In genomic region chr7:974820-975681, GRCh38 we compare ENCODE assay signal across 9 cellular contexts. TPM values are rescaled to one million over a fixed set of nuclear protein-coding genes. Genes with fewer than 3 reads are reported as not detected.
A peak's percentile ranks its signal among the peaks of the same experiment; 100 is the strongest.
DNase-seq lines count a peak whose midpoint lies in the region; ATAC-seq, FAIRE-seq and TF ChIP-seq lines count a peak whose summit lies in the region.
"Had no signal": no experiment of that assay in that cellular context is flagged by ENCODE, and none has a peak within 500 bp of the region (broad histone marks: within the 10 kb centered on the region; RNA-seq: fewer than 3 reads in every experiment).

TSS of gene COX19 (minus strand) at chr7:975549. CDS start at chr7:975509, 40 bp downstream.

- peak within 1 kb of the TSS; percentile 97 for H3K9ac ChIP-seq in HepG2 (ENCODE audit: insufficient read depth, low read depth, low read length)

- in situ Hi-C loops in HepG2 (cut with HindIII; ENCODE audit: extremely low pct_ligation_motif_present, low pct_unique_long_range_greater_than_20kb) = no loop called here

- TF ChIP-seq RAD21 in HepG2 (CRISPR knock-in tag; IDR thresholded peaks at IDR 0.05) = peak; percentile 44

- peaks cover 5% of the 10 kb centered on the region; the same call in 1 of the 2 replicates for H4K20me1 ChIP-seq in HepG2 (ENCODE audit: insufficient read depth, low read length)

- TF ChIP-seq POLR2A in GM19193 (IDR thresholded peaks at IDR 0.05; ENCODE audit: extremely low read depth, insufficient read depth, insufficient read length) (peak; percentile 79), HepG2 (IDR thresholded peaks at IDR 0.05; ENCODE audit: insufficient read depth in 1 of 2, low read depth in 2 of 2, low read length in 2 of 2) (peak in 1 of 2 experiments; percentile 79; a peak in 2 of 4 replicates)

- peak; percentile 79 for ATAC-seq in HG03432 (IDR thresholded peaks at IDR 0.05; ENCODE audit: unreplicated experiment)
- peak; percentile 44 for ATAC-seq in HepG2

- H3K27ac ChIP-seq in HepG2 (ENCODE audit: extremely low read length, insufficient read depth, low read length) = peak within 1 kb of the TSS; percentile 100

- H3K4me2 ChIP-seq in HepG2 (ENCODE audit: low read depth, low read length) = peak within 1 kb of the TSS; percentile 98

- H2AFZ ChIP-seq in HepG2 (ENCODE audit: low read length) = no peak within 1 kb of the TSS

- CTCF ChIA-PET in HepG2 (lab: Yijun Ruan, JAX; ENCODE audit: low intra/inter-chr PET ratio, low total read pairs) = interaction anchor here (2.5 kb wide), 1 partner anchor 18 kb away, joined by 7 read pairs; no protein-coding TSS in a partner anchor

- no peaks in the 10 kb centered on the region for H3K9me3 ChIP-seq in HepG2 (ENCODE audit: low read length)

- peak within 1 kb of the TSS; percentile 85 to 100 (median 98) for H3K4me3 ChIP-seq in HepG2 (replicated peaks in 1 of 3; ENCODE audit: insufficient read depth in 1 of 3, low read depth in 2 of 3, low read length in 3 of 3)

- H3K79me2 ChIP-seq in HepG2 (ENCODE audit: insufficient read depth, low read length) = peaks cover 69% of the 10 kb centered on the region

- WGBS in HepG2 (ENCODE audit: low lambda C conversion rate) = 1% methylated on average over 11 of the region's 78 CpGs

- POLR2A ChIA-PET in HepG2 (lab: Yijun Ruan, JAX) = interaction anchor here (0.9 to 8.6 kb wide), 11 partner anchors 8 to 196 kb away, joined by 3 to 292 read pairs (median 28); partner anchors contain the start of gene CYP2W1

- no peak for FAIRE-seq in HepG2 (lab: Jason Lieb, UNC)
- FAIRE-seq: TTC549 had no signal

- 0 out of 4 replicates have a peak, but pooled peaks of 1 of the 2 experiments have one; percentile 43 for TF ChIP-seq EP300 in HepG2 (IDR thresholded peaks at IDR 0.05; ENCODE audit: low read depth in 2 of 2, low read length in 2 of 2)
- TF ChIP-seq EP300 in HepG2 (CRISPR knock-in tag; IDR thresholded peaks at IDR 0.05; ENCODE audit: borderline replicate concordance) = no peak

- H3K4me1 ChIP-seq in HepG2 (ENCODE audit: insufficient read depth, low read length) = peaks cover 71% of the 10 kb centered on the region

- peaks cover 13% of the 10 kb centered on the region in 2 experiments for H3K36me3 ChIP-seq in HepG2 (replicated peaks in 1 of 2; ENCODE audit: control insufficient read depth in 1 of 2, insufficient read depth in 2 of 2, low read length in 2 of 2)

- H3K27me3 ChIP-seq in HepG2 (ENCODE audit: control insufficient read depth in 1 of 2, insufficient read depth in 2 of 2, low read length in 2 of 2) = no peaks in the 10 kb centered on the region; a peak in 1 of 5 replicates

- peak; percentile 10; the same call in 1 of the 2 replicates for TF ChIP-seq CTCF in HepG2 (CRISPR knock-in tag; IDR thresholded peaks at IDR 0.05)

- DNase-seq in Ammon's horn (ENCODE audit: low spot score) (peak; percentile 88), NCI-H748 treated with DMSO at 0.1 percent for 48 hours (lab: John Stamatoyannopoulos, UW) (peak; percentile 27), dedifferentiated amniotic fluid mesenchymal stem cell (ENCODE audit: extremely low spot score) (peak; percentile 79), HepG2 (ENCODE audit: low spot score) (peak; percentile 75)
- DNase-seq in activated CD4-positive, alpha-beta T cell treated with anti-CD3 and anti-CD28 coated beads, Interleukin-2, amount 50 U/mL, for 1 hour = peak; percentile 91
- peak; percentile 88 for DNase-seq in stimulated activated CD4-positive, alpha-beta T cell treated with anti-CD3 and anti-CD28 coated beads, Interleukin-2, amount 100 ng/mL, for 4 hours (ENCODE audit: low read depth)

- intact Hi-C loops in HepG2 (cut with micrococcal nuclease; ENCODE audit: unreplicated experiment) = no loop called here

- TSS peak; percentile 42 for BruUV-seq in HepG2 (replicated peaks; lab: Mats Ljungman, UMichigan)

TF ChIP-seq in HepG2, 621 proteins besides CTCF, POLR2A, EP300 and RAD21 (continues in another document):
- TF ChIP-seq SATB2 (CRISPR knock-in tag; IDR thresholded peaks at IDR 0.05) (peak; percentile 79), FOXO1 (CRISPR knock-in tag; IDR thresholded peaks at IDR 0.05) (peak; percentile 1; the same call in 1 of the 2 replicates), GMEB2 (CRISPR knock-in tag; IDR thresholded peaks at IDR 0.05; ENCODE audit: low read depth) (peak; percentile 99), ELF3 (CRISPR knock-in tag; IDR thresholded peaks at IDR 0.05) (peak; percentile 57; the same call in 1 of the 2 replicates), FOXK1 (CRISPR knock-in tag; IDR thresholded peaks at IDR 0.05; ENCODE audit: borderline replicate concordance, low read depth) (peak; percentile 55; the same call in 1 of the 2 replicates), MTA3 (CRISPR knock-in tag; IDR thresholded peaks at IDR 0.05) (no peak), CCDC6 (CRISPR knock-in tag; IDR thresholded peaks at IDR 0.05) (peak; percentile 44; the same call in 1 of the 2 replicates), ZNF790 (CRISPR knock-in tag; IDR thresholded peaks at IDR 0.05; ENCODE audit: borderline replicate concordance) (peak; percentile 84; the same call in 1 of the 2 replicates), ZBTB38 (CRISPR knock-in tag; IDR thresholded peaks at IDR 0.05) (peak; percentile 74), ZNF362 (CRISPR knock-in tag; IDR thresholded peaks at IDR 0.05; ENCODE audit: borderline replicate concordance) (peak; percentile 63; the same call in 1 of the 2 replicates), ZNF761 (CRISPR knock-in tag; conservative IDR thresholded peaks at IDR 0.05) (peak; percentile 92), MIER3 (CRISPR knock-in tag; IDR thresholded peaks at IDR 0.05; ENCODE audit: borderline replicate concordance) (peak; percentile 78), ZNF883 (CRISPR knock-in tag; IDR thresholded peaks at IDR 0.05; ENCODE audit: not compliant biosample characterization) (peak; percentile 15), ZNF431 (CRISPR knock-in tag; IDR thresholded peaks at IDR 0.05; ENCODE audit: borderline replicate concordance, low read depth) (peak; percentile 33; the same call in 1 of the 2 replicates), ARID2 (CRISPR knock-in tag; IDR thresholded peaks at IDR 0.05; ENCODE audit: borderline replicate concordance) (no peak), FOSL2 (CRISPR knock-in tag; IDR thresholded peaks at IDR 0.05) (peak; percentile 68), ZNF557 (CRISPR knock-in tag; IDR thresholded peaks at IDR 0.05) (peak; percentile 53; the same call in 1 of the 2 replicates), ZNF558 (CRISPR knock-in tag; IDR thresholded peaks at IDR 0.05; ENCODE audit: borderline replicate concordance) (peak; percentile 65; the same call in 1 of the 2 replicates), ZNF136 (CRISPR knock-in tag; IDR thresholded peaks at IDR 0.05; ENCODE audit: low read depth) (peak; percentile 88; the same call in 1 of the 2 replicates), HNF4A (CRISPR knock-in tag; IDR thresholded peaks at IDR 0.05) (0 out of 2 replicates have a peak, but pooled peaks have one; percentile 26), MAF1 (CRISPR knock-in tag; IDR thresholded peaks at IDR 0.05; ENCODE audit: borderline replicate concordance) (0 out of 2 replicates have a peak, but pooled peaks have one; percentile 60), GATAD1 (CRISPR knock-in tag; IDR thresholded peaks at IDR 0.05) (peak; percentile 90)

RNA-seq across cellular contexts. Expression of gene COX19, which starts in this region (rescaled TPM):
- total RNA-seq in HepG2 (2016; rRNA removed; fragmentation: Illumina TruSeq; extraction: Trizol) = 6.5 and 11.5 TPM in 2 replicates
- total RNA-seq in HepG2 (2016; cell fraction: cytosol; rRNA removed; fragmentation: Illumina TruSeq; extraction: Trizol; ENCODE audit: low read depth) = 2.6 and 3.0 TPM in 2 replicates
- 7.4 and 15.2 TPM in 2 replicates for total RNA-seq in HepG2 (2016; cell fraction: insoluble cytoplasmic fraction; rRNA removed; fragmentation: Illumina TruSeq; extraction: Trizol)
- total RNA-seq in HepG2 (2016; cell fraction: membrane; rRNA removed; fragmentation: Illumina TruSeq; extraction: Trizol) = 7.6 and 8.2 TPM in 2 replicates
- total RNA-seq in HepG2 (2016; cell fraction: nucleus; rRNA removed; fragmentation: Illumina TruSeq; extraction: Trizol) = 21.5 and 23.4 TPM in 2 replicates
- polyA plus RNA-seq in HepG2 (2011; rRNA removed) = 21.0 and 21.7 TPM in 2 replicates
- polyA plus RNA-seq in HepG2 (2011; cell fraction: cytosol; rRNA removed) = 12.5 and 14.3 TPM in 2 replicates
- 59.5 and 79.7 TPM in 2 replicates for polyA plus RNA-seq in HepG2 (2011; cell fraction: nucleus; rRNA removed)
- polyA plus RNA-seq in HepG2 (2012) = 14.5 and 16.2 TPM in 2 replicates
- 2.2 and 2.3 TPM in 2 replicates for polyA plus RNA-seq in HepG2 (2016; cell fraction: cytosol; fragmentation: Illumina TruSeq; extraction: Trizol; ENCODE audit: low read depth)
- polyA plus RNA-seq in HepG2 (2016; cell fraction: insoluble cytoplasmic fraction; fragmentation: Illumina TruSeq; extraction: Trizol; ENCODE audit: low read depth) = 11.0 and 11.3 TPM in 2 replicates
- 3.6 and 3.8 TPM in 2 replicates for polyA plus RNA-seq in HepG2 (2016; cell fraction: membrane; fragmentation: Illumina TruSeq; extraction: Trizol; ENCODE audit: low read depth)
- 32.8 and 35.0 TPM in 2 replicates for polyA plus RNA-seq in HepG2 (2016; cell fraction: nucleus; fragmentation: Illumina TruSeq; extraction: Trizol; ENCODE audit: insufficient read depth, low read depth)
- 12.8 and 23.5 TPM in 2 replicates for polyA minus RNA-seq in HepG2 (2011; rRNA and poly(A)+ RNA removed; ENCODE audit: low replicate concordance)
- polyA minus RNA-seq in HepG2 (2011; cell fraction: cytosol; rRNA and poly(A)+ RNA removed) = 3.6 and 5.4 TPM in 2 replicates
- 50.6 and 61.9 TPM in 2 replicates for polyA minus RNA-seq in HepG2 (2011; cell fraction: nucleus; rRNA and poly(A)+ RNA removed)

Comparison
In these comparisons a context has a peak if more than half of its experiments do, and no peak if none do; other contexts are left out.
1. Peak in every context shown above with its lines: DNase-seq, ATAC-seq, H3K4me3 ChIP-seq and H3K27ac ChIP-seq.
2. DNase-seq: peak in every context shown above with its lines; median percentile 91 in activated CD4-positive, alpha-beta T cell treated with anti-CD3 and anti-CD28 coated beads, Interleukin-2, amount 50 U/mL, for 1 hour; 88 in Ammon's horn; 88 in stimulated activated CD4-positive, alpha-beta T cell treated with anti-CD3 and anti-CD28 coated beads, Interleukin-2, amount 100 ng/mL, for 4 hours; 79 in dedifferentiated amniotic fluid mesenchymal stem cell; 75 in HepG2; 27 in NCI-H748 treated with DMSO at 0.1 percent for 48 hours.